Comparison of ENCODE assay signal across 9 cellular contexts in the genomic region with DNA sequence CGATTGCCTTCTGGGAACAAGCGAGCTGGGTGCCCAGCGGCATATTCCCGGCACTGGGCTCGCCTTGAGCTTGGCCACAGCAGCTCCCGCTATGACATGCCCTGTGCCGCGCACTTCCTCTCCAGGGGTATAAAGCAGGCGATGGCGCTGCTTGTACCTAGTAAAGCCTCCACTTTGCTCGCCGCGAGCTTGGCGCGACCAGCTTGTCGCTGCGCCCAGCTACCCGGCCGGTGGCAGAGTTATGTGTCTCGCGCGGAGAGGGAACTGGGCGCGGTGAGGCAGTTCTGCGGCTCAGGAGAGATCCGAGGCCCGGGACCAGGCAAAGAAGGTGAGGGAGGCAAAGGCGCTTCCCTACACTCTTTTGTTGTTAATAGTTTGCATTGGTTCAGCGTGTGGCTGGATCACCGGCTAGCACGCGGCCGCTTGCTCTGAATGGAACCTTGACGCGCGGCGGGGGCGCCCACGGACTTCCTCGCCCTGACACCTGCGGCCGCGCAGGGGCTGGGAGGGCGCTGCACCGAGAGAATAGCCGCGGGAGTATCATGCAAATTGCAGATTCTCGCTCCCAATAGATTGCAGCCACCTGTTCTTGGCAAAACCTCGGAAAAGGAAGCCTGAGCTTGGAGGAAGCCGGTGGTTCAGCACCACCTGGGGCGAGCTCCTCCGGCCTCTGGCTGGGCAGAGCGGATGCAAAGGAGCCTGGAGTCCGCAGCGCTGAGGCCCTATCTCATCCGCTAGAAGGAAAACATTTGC. TPM values are rescaled to one million over a fixed set of nuclear protein-coding genes. Genes with fewer than 3 reads are reported as not detected.
DNase-seq lines count a peak whose midpoint lies in the region; ATAC-seq and TF ChIP-seq lines count a peak whose summit lies in the region.
"Had no signal": no experiment of that assay in that cellular context is flagged by ENCODE, and none has a peak within 500 bp of the region (broad histone marks: within the 10 kb centered on the region; RNA-seq: fewer than 3 reads in every experiment).

No MANE protein-coding gene starts in this region.

- H3K36me3 ChIP-seq in mesenchymal stem cell (ENCODE audit: control insufficient read depth in 1 of 2, insufficient read depth in 2 of 2, low read depth in 1 of 2, low read length in 2 of 2), result peaks cover 0 to 9% of the 10 kb centered on the region in 2 experiments
- H3K36me3 ChIP-seq in uterus, result no peaks in the 10 kb centered on the region

- peaks cover 0 to 2% of the 10 kb centered on the region in 2 experiments; a peak in 2 of 5 replicates for H3K9me3 Mint-ChIP-seq in H9
- peaks cover 0 to 6% of the 10 kb centered on the region in 2 donors for H3K9me3 Mint-ChIP-seq in activated naive CD4-positive, alpha-beta T cell treated with anti-CD3 and anti-CD28 coated beads, Interleukin-2, amount 50 U/mL, for 72 hours

- peaks cover 11% of the 10 kb centered on the region; the same call in 1 of the 2 replicates for H3K79me2 ChIP-seq in H9 (ENCODE audit: insufficient read depth, low read length)

- H3K9ac ChIP-seq in H9 (ENCODE audit: extremely low read depth, insufficient read length, low read length), result peak overlapping the region; percentile 2
- H3K9ac ChIP-seq in mesenchymal stem cell (ENCODE audit: low read length), result no peak overlapping the region
- H3K9ac ChIP-seq: KMS-11 had no signal

- H3K14ac ChIP-seq in H9 (ENCODE audit: insufficient read depth, low read length) (0 out of 2 replicates have a peak overlapping the region, but pooled peaks have one; percentile 32), mesenchymal stem cell (ENCODE audit: low read length in 2 of 2) (peak overlapping the region in 1 of 2 experiments; percentile 12)

- H3T11ph ChIP-seq in H9 (ENCODE audit: low read length), result no peak overlapping the region

- H2BK5ac ChIP-seq in H9 (ENCODE audit: insufficient read length, low read length), result no peak overlapping the region
- H2BK5ac ChIP-seq in mesenchymal stem cell (ENCODE audit: low read depth, low read length, poor library complexity, severe bottlenecking), result no peak overlapping the region

- peaks cover 40 to 52% of the 10 kb centered on the region in 2 experiments for H3K4me1 Mint-ChIP-seq in H9

- H3K4me3 ChIP-seq in AG10803 (ENCODE audit: low read length) (peak overlapping the region; percentile 10), mesenchymal stem cell (ENCODE audit: insufficient read depth in 1 of 2, low read depth in 1 of 2, low read length in 2 of 2) (peak overlapping the region; percentile 14 to 56), uterus (no peak overlapping the region)

- peaks cover 76% of the 10 kb centered on the region for H3K27me3 Mint-ChIP-seq in H9 (ENCODE audit: low read depth)

- H2AK5ac ChIP-seq in H9 (ENCODE audit: insufficient read length, low read length), result no peak overlapping the region
- H2AK5ac ChIP-seq in mesenchymal stem cell (ENCODE audit: low read length, severe bottlenecking), result no peak overlapping the region

- H2BK120ac ChIP-seq in H9 (ENCODE audit: low read depth, low read length, poor library complexity, severe bottlenecking), result no peak overlapping the region
- no peak overlapping the region for H2BK120ac ChIP-seq in mesenchymal stem cell (ENCODE audit: low read depth, low read length)

- H3K27me3 ChIP-seq in H9 (ENCODE audit: insufficient read depth, low read length), result peaks cover 35% of the 10 kb centered on the region
- H3K27me3 ChIP-seq in mesenchymal stem cell (ENCODE audit: control insufficient read depth in 1 of 2, insufficient read depth in 1 of 2, low read length in 2 of 2), result peaks cover 67% of the 10 kb centered on the region in 2 experiments
- H3K27me3 ChIP-seq in uterus, result peaks cover 28 to 62% of the 10 kb centered on the region in 2 donors

- H3K4me3 Mint-ChIP-seq in H9, result peak overlapping the region; percentile 63 to 78

- H3K4me2 ChIP-seq in H9 (ENCODE audit: insufficient read depth, insufficient read length, low read length), result peak overlapping the region; percentile 46
- H3K4me2 ChIP-seq in mesenchymal stem cell (ENCODE audit: low read length, poor library complexity, severe bottlenecking), result peak overlapping the region; percentile 83
- H3K4me2 ChIP-seq: KMS-11 had no signal

- no peak overlapping the region for H2AFZ ChIP-seq in H9 (ENCODE audit: low read length)
- H2AFZ ChIP-seq in mesenchymal stem cell (ENCODE audit: low read depth, low read length), result peak overlapping the region; percentile 30

- H3K23me2 ChIP-seq in H9 (ENCODE audit: insufficient read length, low read depth, low read length, poor library complexity, severe bottlenecking), result peaks cover 25% of the 10 kb centered on the region

- H3K27ac Mint-ChIP-seq in H9, result peak overlapping the region in 1 of 3 experiments; percentile 79; a peak in 1 of 7 replicates
- H3K27ac Mint-ChIP-seq in activated naive CD4-positive, alpha-beta T cell treated with anti-CD3 and anti-CD28 coated beads, Interleukin-2, amount 50 U/mL, for 72 hours, result no peak overlapping the region

- TF ChIP-seq CTCF in AG10803 (conservative IDR thresholded peaks at IDR 0.05; ENCODE audit: low read length), result no peak
- no peak for TF ChIP-seq CTCF in H9 (conservative IDR thresholded peaks at IDR 0.05)
- TF ChIP-seq CTCF in uterus (IDR thresholded peaks at IDR 0.05), result no peak

- H3K27ac ChIP-seq in H9 (ENCODE audit: insufficient read length, low read depth, low read length), result no peak overlapping the region
- H3K27ac ChIP-seq in mesenchymal stem cell (ENCODE audit: low read length, poor library complexity, severe bottlenecking), result no peak overlapping the region
- H3K27ac ChIP-seq in uterus, result no peak overlapping the region
- H3K27ac ChIP-seq: KMS-11 had no signal

- peak; percentile 17 for DNase-seq in AG10803 (ENCODE audit: low read depth)
- peak; percentile 87 for DNase-seq in H9
- peak; percentile 52 to 63 for DNase-seq in activated naive CD4-positive, alpha-beta T cell treated with anti-CD3 and anti-CD28 coated beads, Interleukin-2, amount 50 U/mL, for 72 hours (ENCODE audit: low spot score in 2 of 2)
- DNase-seq in mesenchymal stem cell, result peak; percentile 29
- no peak for DNase-seq in uterus
- DNase-seq in NCI-H2171 (lab: John Stamatoyannopoulos, UW), result no peak
- DNase-seq in stimulated activated naive CD4-positive, alpha-beta T cell treated with Interleukin-2 at 50 U/mL for 16 hours (lab: John Stamatoyannopoulos, UW), result no peak

- H3K9me3 ChIP-seq in H9 (ENCODE audit: control insufficient read depth, low read depth, low read length) (no peaks in the 10 kb centered on the region), mesenchymal stem cell (ENCODE audit: control insufficient read depth, low read length) (no peaks in the 10 kb centered on the region), uterus (no peaks in the 10 kb centered on the region)

- no peak overlapping the region for H2BK20ac ChIP-seq in H9 (ENCODE audit: low read depth, low read length, poor library complexity, severe bottlenecking)

- WGBS in H9 (ENCODE audit: extremely low coverage, insufficient read length, low lambda C conversion rate), result no CpG with 5 or more reads among the region's 56 CpGs
- whole genome bisulfite sequencing in mesenchymal stem cell, result under 1% methylated on average over 53 of the region's 56 CpGs

- H4K20me1 ChIP-seq in H9 (ENCODE audit: control insufficient read depth, insufficient read depth, insufficient read length), result no peaks in the 10 kb centered on the region

- H3K4me1 ChIP-seq in H9 (ENCODE audit: insufficient read depth, low read length) (peaks cover 10% of the 10 kb centered on the region; the same call in 1 of the 2 replicates), mesenchymal stem cell (ENCODE audit: control insufficient read depth, insufficient read depth, low read depth, low read length) (peaks cover 35% of the 10 kb centered on the region), uterus (peaks cover 3 to 11% of the 10 kb centered on the region in 2 donors)

- no peak overlapping the region for H4K5ac ChIP-seq in H9 (ENCODE audit: insufficient read length, low read depth, low read length)

- no peak overlapping the region for H2BK12ac ChIP-seq in H9 (ENCODE audit: insufficient read length, low read depth, low read length)
- H2BK12ac ChIP-seq in mesenchymal stem cell (ENCODE audit: low read length in 2 of 2), result no peak overlapping the region

- no peak overlapping the region for H2BK15ac ChIP-seq in H9 (ENCODE audit: low read depth, low read length)
- no peak overlapping the region for H2BK15ac ChIP-seq in mesenchymal stem cell (ENCODE audit: low read depth, poor library complexity, severe bottlenecking)

- no peak overlapping the region for H3K56ac ChIP-seq in H9 (ENCODE audit: insufficient read length, low read depth, low read length)

- ATAC-seq in activated naive CD4-positive, alpha-beta T cell treated with anti-CD3 and anti-CD28 coated beads, Interleukin-2, amount 50 U/mL, for 72 hours, result no peak
- no peak for ATAC-seq in HG02610 (IDR thresholded peaks at IDR 0.05; ENCODE audit: unreplicated experiment)

- H3K79me1 ChIP-seq in H9 (ENCODE audit: insufficient read depth, low read depth, low read length, poor library complexity, severe bottlenecking) (no peaks in the 10 kb centered on the region), mesenchymal stem cell (replicated peaks; ENCODE audit: low read length, poor library complexity, severe bottlenecking) (no peaks in the 10 kb centered on the region)

- peaks cover 11 to 23% (median 13%) of the 10 kb centered on the region in 3 experiments for H3K36me3 Mint-ChIP-seq in H9 (ENCODE audit: insufficient read depth in 1 of 3, low read depth in 3 of 3)
- peaks cover 26 to 36% of the 10 kb centered on the region in 2 donors for H3K36me3 Mint-ChIP-seq in activated naive CD4-positive, alpha-beta T cell treated with anti-CD3 and anti-CD28 coated beads, Interleukin-2, amount 50 U/mL, for 72 hours

- H3K4ac ChIP-seq in H9 (ENCODE audit: low read depth, low read length) (no peak overlapping the region), mesenchymal stem cell (ENCODE audit: low read depth in 1 of 2, low read length in 2 of 2) (no peak overlapping the region)

- no peak overlapping the region for H3K23ac ChIP-seq in H9 (ENCODE audit: insufficient read length, low read depth, low read length)
- no peak overlapping the region for H3K23ac ChIP-seq in mesenchymal stem cell (ENCODE audit: low read length in 2 of 2)

- H3K18ac ChIP-seq in H9 (ENCODE audit: insufficient read length, low read depth, low read length) (peak overlapping the region; percentile 6), mesenchymal stem cell (ENCODE audit: low read depth in 1 of 2, low read length in 2 of 2) (no peak overlapping the region)

- no peak for TF ChIP-seq POLR2A in uterus (IDR thresholded peaks at IDR 0.05)

- H4K91ac ChIP-seq in H9 (ENCODE audit: insufficient read length, low read depth, low read length), result no peak overlapping the region
- no peak overlapping the region for H4K91ac ChIP-seq in mesenchymal stem cell (ENCODE audit: low read length)

- intact Hi-C loops in uterus (cut with DNase I; ENCODE audit: low total_unique reads), result no loop called here

- H4K8ac ChIP-seq in H9 (replicated peaks; ENCODE audit: insufficient read length, low read depth, low read length) (no peak overlapping the region), mesenchymal stem cell (ENCODE audit: low read length) (no peak overlapping the region)

RNA-seq across cellular contexts. Expression of a gene that starts 3.0 kb away (rescaled TPM):
- total RNA-seq in H9 (2021), result 188 and 200 TPM in 2 replicates
- 100 to 1,000 TPM; 215 to 332 TPM for total RNA-seq in activated naive CD4-positive, alpha-beta T cell treated with anti-CD3 and anti-CD28 coated beads, Interleukin-2, amount 50 U/mL, for 72 hours
- 52.0 TPM for polyA plus RNA-seq in mesenchymal stem cell (2013, experiment 1 of 2)
- 54.7 TPM for polyA plus RNA-seq in mesenchymal stem cell (2013, experiment 2 of 2)
- total RNA-seq in uterus, result 100 to 1,000 TPM in 2 of 4 donors, 10 to 100 TPM in 2; 57.2 to 156 (median 99.4) TPM

RNA-seq across cellular contexts. Expression of a gene that starts 3.2 kb away (rescaled TPM):
- total RNA-seq in H9 (2021) (0.35 and 0.46 TPM in 2 replicates), uterus (not detected)
- total RNA-seq in activated naive CD4-positive, alpha-beta T cell treated with anti-CD3 and anti-CD28 coated beads, Interleukin-2, amount 50 U/mL, for 72 hours, result under 1 TPM; 0.18 to 0.60 TPM
- polyA plus RNA-seq in mesenchymal stem cell (2013, experiment 1 of 2), result not detected
- polyA plus RNA-seq in mesenchymal stem cell (2013, experiment 2 of 2), result not detected

RNA-seq across cellular contexts. Expression of a gene that starts 15.4 kb away (rescaled TPM):
- 0.20 TPM in 1 of 2 replicates, not detected in the other for total RNA-seq in H9 (2021)
- under 1 TPM in 1 of 2 donors, not detected in 1; 0.20 TPM for total RNA-seq in activated naive CD4-positive, alpha-beta T cell treated with anti-CD3 and anti-CD28 coated beads, Interleukin-2, amount 50 U/mL, for 72 hours
- polyA plus RNA-seq in mesenchymal stem cell (2013, experiment 1 of 2), result not detected
- not detected for polyA plus RNA-seq in mesenchymal stem cell (2013, experiment 2 of 2)
- not detected for total RNA-seq in uterus

Comparison
In these comparisons a context has a peak if more than half of its experiments do, and no peak if none do; other contexts are left out.
1. DNase-seq: peak in AG10803 (single experiment), H9 (single experiment), activated naive CD4-positive, alpha-beta T cell treated with anti-CD3 and anti-CD28 coated beads, Interleukin-2, amount 50 U/mL, for 72 hours (2 of 2) and mesenchymal stem cell (single experiment); none in uterus (0 of 2), NCI-H2171 (single experiment) and stimulated activated naive CD4-positive, alpha-beta T cell treated with Interleukin-2 at 50 U/mL for 16 hours (single experiment).
2. H3K4me3 ChIP-seq: peak in AG10803 (single experiment) and mesenchymal stem cell (2 of 2); none in uterus (0 of 2).